ENCODE assay signal across 8 cellular contexts in genomic region chr6:84227044-84227433, GRCh38. TPM values are rescaled to one million over a fixed set of nuclear protein-coding genes. Genes with fewer than 3 reads are reported as not detected.
DNase-seq lines count a peak whose midpoint lies in the region; ATAC-seq and TF ChIP-seq lines count a peak whose summit lies in the region.

No MANE protein-coding gene starts in this region.

- H3K79me2 ChIP-seq in fibroblast of lung (ENCODE audit: control insufficient read depth, insufficient read depth, low read length): no peaks in the 10 kb centered on the region

- no peaks in the 10 kb centered on the region for H3K9me3 Mint-ChIP-seq in osteocyte (ENCODE audit: unreplicated experiment)

- H3K27ac ChIP-seq in RWPE2 (ENCODE audit: poor library complexity, severe bottlenecking) (no peak overlapping the region), fibroblast of lung (ENCODE audit: insufficient read depth, low read length) (peak overlapping the region; percentile 72)

- peak overlapping the region; percentile 84 for H3K27ac Mint-ChIP-seq in osteocyte (ENCODE audit: unreplicated experiment)

- peaks cover 3% of the 10 kb centered on the region for H3K36me3 Mint-ChIP-seq in osteocyte (ENCODE audit: unreplicated experiment)

- peak overlapping the region; percentile 92 for H3K4me3 Mint-ChIP-seq in osteocyte (ENCODE audit: unreplicated experiment)

- H3K4me1 ChIP-seq in RWPE2 (ENCODE audit: insufficient read depth, poor library complexity, severe bottlenecking) (peaks cover 3% of the 10 kb centered on the region), fibroblast of lung (ENCODE audit: control insufficient read depth, extremely low read depth, insufficient read depth, low read length) (peaks cover 2% of the 10 kb centered on the region)

- peak overlapping the region; percentile 89 for H3K4me2 ChIP-seq in fibroblast of lung (ENCODE audit: extremely low read depth, insufficient read depth, low read length)

- 0 out of 3 replicates have a peak, but pooled peaks have one; percentile 17 for ATAC-seq in RWPE2 (ENCODE audit: low read depth)

- H3K4me1 Mint-ChIP-seq in osteocyte (ENCODE audit: unreplicated experiment): peaks cover 20% of the 10 kb centered on the region

- H3K9ac ChIP-seq in fibroblast of lung (ENCODE audit: insufficient read depth, low read length): peak overlapping the region; percentile 70

- H2AFZ ChIP-seq in fibroblast of lung (ENCODE audit: low read length): peak overlapping the region; percentile 87

- DNase-seq in Daoy (ENCODE audit: low read depth): peak; percentile 3
- no peak for DNase-seq in H7
- no peak for DNase-seq in RWPE2 (ENCODE audit: low spot score)
- DNase-seq in fibroblast of lung (ENCODE audit: low read depth in 2 of 2): no peak
- no peak for DNase-seq in osteocyte (ENCODE audit: extremely low spot score, unreplicated experiment)
- DNase-seq in midbrain (lab: John Stamatoyannopoulos, UW): no peak
- no peak for DNase-seq in stimulated activated CD4-positive, alpha-beta T cell treated with anti-CD3 and anti-CD28 coated beads, Interleukin-1b, Interleukin-23, amount 100 ng/mL, for 48 hours
- DNase-seq in Kasumi-1 (lab: John Stamatoyannopoulos, UW): no peak

- H3K4me3 ChIP-seq in H7 (ENCODE audit: insufficient read depth, low read depth, low read length): peak overlapping the region; percentile 83
- H3K4me3 ChIP-seq in RWPE2 (ENCODE audit: severe bottlenecking): peak overlapping the region; percentile 78
- H3K4me3 ChIP-seq in fibroblast of lung (replicated peaks in 1 of 4; ENCODE audit: control extremely low read depth in 1 of 4, insufficient read depth in 1 of 4, low read depth in 3 of 4, low read length in 4 of 4): peak overlapping the region; percentile 63 to 88 (median 76)

- H4K20me1 ChIP-seq in fibroblast of lung (ENCODE audit: control insufficient read depth, extremely low read depth, insufficient read depth, low read length): no peaks in the 10 kb centered on the region

- H3K36me3 ChIP-seq in H7 (replicated peaks; ENCODE audit: control insufficient read depth, insufficient read depth, low read length) (no peaks in the 10 kb centered on the region), RWPE2 (ENCODE audit: low read depth) (no peaks in the 10 kb centered on the region), fibroblast of lung (ENCODE audit: control insufficient read depth, insufficient read depth, low read length) (no peaks in the 10 kb centered on the region)

- H3K27me3 ChIP-seq in H7 (ENCODE audit: control insufficient read depth, insufficient read depth, low read length) (no peaks in the 10 kb centered on the region; the same call in 1 of the 2 replicates), RWPE2 (ENCODE audit: insufficient read depth, poor library complexity, severe bottlenecking) (no peaks in the 10 kb centered on the region), fibroblast of lung (ENCODE audit: control insufficient read depth, insufficient read depth, low read length) (no peaks in the 10 kb centered on the region)

- peaks cover 22% of the 10 kb centered on the region for H3K27me3 Mint-ChIP-seq in osteocyte (ENCODE audit: unreplicated experiment)

- H3K9me3 ChIP-seq in RWPE2 (ENCODE audit: severe bottlenecking) (no peaks in the 10 kb centered on the region), fibroblast of lung (ENCODE audit: control insufficient read depth, insufficient read depth, low read depth, low read length) (no peaks in the 10 kb centered on the region)

- no peak for TF ChIP-seq CTCF in RWPE2 (IDR thresholded peaks at IDR 0.05; ENCODE audit: poor library complexity, severe bottlenecking)
- no peak for TF ChIP-seq CTCF in fibroblast of lung (conservative IDR thresholded peaks at IDR 0.05 in 1 of 2, IDR thresholded peaks at IDR 0.05 in 1 of 2; ENCODE audit: low read depth in 1 of 2, low read length in 2 of 2)
- TF ChIP-seq CTCF in osteocyte (IDR thresholded peaks at IDR 0.05): no peak

RNA-seq across cellular contexts. Expression of gene CEP162, which starts 0.4 kb away (rescaled TPM):
- total RNA-seq in Daoy (2014; rRNA removed; shearing (Covaris generic)): 12.1 and 17.4 TPM in 2 replicates
- 3.3 and 6.2 TPM in 2 replicates for total RNA-seq in H7 (2014; rRNA removed; shearing (Covaris generic))
- 7.4 and 9.2 TPM in 2 replicates for total RNA-seq in fibroblast of lung
- 2.6 and 3.7 TPM in 2 replicates for polyA plus RNA-seq in fibroblast of lung
- polyA plus RNA-seq in fibroblast of lung (2012): 1.7 and 2.8 TPM in 2 replicates
- polyA minus RNA-seq in fibroblast of lung (ENCODE audit: low replicate concordance): not detected in 2 replicates
- total RNA-seq in osteocyte: 10.1 and 10.7 TPM in 2 replicates
